In genomic region chr10:50516161-50516560, GRCh38 we compare ENCODE assay signal across 19 cellular contexts.
"Had no signal": no experiment of that assay in that cellular context is flagged by ENCODE, and none has a peak within 500 bp of the region (broad histone marks: within the 10 kb centered on the region; RNA-seq: fewer than 3 reads in every experiment).

No MANE protein-coding gene starts in this region.

- H3K36me3 Mint-ChIP-seq: natural killer cell had no signal

- H3K9me3 Mint-ChIP-seq: endodermal cell; natural killer cell; neural crest cell; stimulated activated naive B cell treated with anti-CD40 and anti-IgM and Interleukin-4, amounts not matched to agents 10 μg/mL and 1 μg/mL and 100 μg/mL, for 72 hours; stimulated activated naive CD8-positive, alpha-beta T cell treated with anti-CD3 and anti-CD28 coated beads, Interleukin-15, Interleukin-2, amounts not matched to agents 100 ng/mL and 50 ng/mL, for 24 hours had no signal

- H3K36me3 ChIP-seq: right lobe of liver, suprapubic skin, vagina had no signal

- H3K27me3 Mint-ChIP-seq: progenitor cell of endocrine pancreas; stimulated activated naive B cell treated with anti-CD40 and anti-IgM and Interleukin-4, amounts not matched to agents 10 μg/mL and 1 μg/mL and 100 μg/mL, for 72 hours; stimulated activated naive CD8-positive, alpha-beta T cell treated with anti-CD3 and anti-CD28 coated beads, Interleukin-15, Interleukin-2, amounts not matched to agents 100 ng/mL and 50 ng/mL, for 24 hours had no signal

- H3K27ac ChIP-seq: esophagus muscularis mucosa, lower lobe of right lung, neutrophil, parathyroid adenoma, suprapubic skin, vagina had no signal

- H3K27me3 ChIP-seq: esophagus muscularis mucosa, neutrophil, right lobe of liver, suprapubic skin, vagina had no signal

- H3K4me3 ChIP-seq: esophagus muscularis mucosa, lower lobe of right lung, right lobe of liver, suprapubic skin, vagina had no signal

- ATAC-seq: lower lobe of right lung; natural killer cell; stimulated activated naive B cell treated with anti-CD40 and anti-IgM and Interleukin-4, amounts not matched to agents 10 μg/mL and 1 μg/mL and 100 μg/mL, for 72 hours had no signal

- DNase-seq: effector CD8-positive, alpha-beta T cell; endodermal cell; hypothalamus; left ventricle myocardium superior; lower lobe of right lung; natural killer cell; right lobe of liver; small intestine; stimulated activated CD4-positive, alpha-beta T cell treated with anti-CD3 and anti-CD28 coated beads, Interleukin-15, amount 100 ng/mL, for 24 hours; stimulated activated CD4-positive, alpha-beta T cell treated with anti-CD3 and anti-CD28 coated beads, Interleukin-2, amount 100 ng/mL, for 48 hours; stimulated activated naive B cell treated with anti-CD40 and anti-IgM and Interleukin-4, amounts not matched to agents 10 μg/mL and 1 μg/mL and 100 μg/mL, for 72 hours had no signal

- H3K9me3 ChIP-seq: esophagus muscularis mucosa, lower lobe of right lung, neutrophil, right lobe of liver, suprapubic skin, vagina had no signal

- H3K27ac Mint-ChIP-seq: endodermal cell; natural killer cell; progenitor cell of endocrine pancreas; stimulated activated naive B cell treated with anti-CD40 and anti-IgM and Interleukin-4, amounts not matched to agents 10 μg/mL and 1 μg/mL and 100 μg/mL, for 72 hours; stimulated activated naive CD8-positive, alpha-beta T cell treated with anti-CD3 and anti-CD28 coated beads, Interleukin-15, Interleukin-2, amounts not matched to agents 100 ng/mL and 50 ng/mL, for 24 hours had no signal

- H3K4me3 Mint-ChIP-seq: endodermal cell; natural killer cell; neural crest cell; stimulated activated naive B cell treated with anti-CD40 and anti-IgM and Interleukin-4, amounts not matched to agents 10 μg/mL and 1 μg/mL and 100 μg/mL, for 72 hours; stimulated activated naive CD8-positive, alpha-beta T cell treated with anti-CD3 and anti-CD28 coated beads, Interleukin-15, Interleukin-2, amounts not matched to agents 100 ng/mL and 50 ng/mL, for 24 hours had no signal
